ENCODE assay signal across 8 cellular contexts in genomic region chr2:54456526-54457325, GRCh38. TPM values are rescaled to one million over a fixed set of nuclear protein-coding genes. Genes with fewer than 3 reads are reported as not detected.
A peak's percentile ranks its signal among the peaks of the same experiment; 100 is the strongest.
DNase-seq lines count a peak whose midpoint lies in the region; ATAC-seq and TF ChIP-seq lines count a peak whose summit lies in the region.

No MANE protein-coding gene starts in this region.

- peak overlapping the region; percentile 86 for H3K4me3 Mint-ChIP-seq in CD8-positive, alpha-beta T cell
- H3K4me3 Mint-ChIP-seq in activated CD8-positive, alpha-beta T cell treated with anti-CD3 and anti-CD28 coated beads, Interleukin-2, amount 10 ng/mL, durations not matched to agents 7 days and 5 days: peak overlapping the region; percentile 74
- peak overlapping the region; percentile 68 for H3K4me3 Mint-ChIP-seq in natural killer cell treated with Interleukin-12 subunit alpha and Interleukin-12 subunit beta and Interleukin-15 and Interleukin-18, amount 100 ng/mL, for 72 hours

- POLR2A ChIA-PET in CD8-positive, alpha-beta T cell (lab: Charles Lee): no interaction called here
- POLR2A ChIA-PET in activated CD8-positive, alpha-beta T cell treated with anti-CD3 and anti-CD28 coated beads, Interleukin-2, amount 10 ng/mL, durations not matched to agents 7 days and 5 days (lab: Charles Lee): interaction anchor here (0.5 kb wide), 1 partner anchor 765 kb away, joined by 3 read pairs; no protein-coding TSS in a partner anchor

- no peaks in the 10 kb centered on the region for H3K9me3 Mint-ChIP-seq in CD8-positive, alpha-beta T cell
- H3K9me3 Mint-ChIP-seq in activated CD8-positive, alpha-beta T cell treated with anti-CD3 and anti-CD28 coated beads, Interleukin-2, amount 10 ng/mL, durations not matched to agents 7 days and 5 days (ENCODE audit: insufficient read depth): no peaks in the 10 kb centered on the region
- H3K9me3 Mint-ChIP-seq in natural killer cell treated with Interleukin-12 subunit alpha and Interleukin-12 subunit beta and Interleukin-15 and Interleukin-18, amount 100 ng/mL, for 72 hours: no peaks in the 10 kb centered on the region

- H3K4me3 ChIP-seq in CD8-positive, alpha-beta T cell (ENCODE audit: low read depth, low read length): peak overlapping the region; percentile 48
- H3K4me3 ChIP-seq in MG63 (peak overlapping the region; percentile 88), fibroblast of mammary gland (ENCODE audit: control insufficient read depth, low read depth, low read length) (peak overlapping the region; percentile 82)

- intact Hi-C loops in CD8-positive, alpha-beta T cell (cut with DNase I, micrococcal nuclease): no loop called here

- H3K9me3 ChIP-seq in CD8-positive, alpha-beta T cell (ENCODE audit: low read length): no peaks in the 10 kb centered on the region
- H3K9me3 ChIP-seq in MG63: no peaks in the 10 kb centered on the region

- peak; percentile 43 for ATAC-seq in CD8-positive, alpha-beta T cell
- ATAC-seq in GM19455 (IDR thresholded peaks at IDR 0.05; ENCODE audit: unreplicated experiment): peak; percentile 45
- peak; percentile 51 for ATAC-seq in activated CD8-positive, alpha-beta T cell treated with anti-CD3 and anti-CD28 coated beads, Interleukin-2, amount 10 ng/mL, durations not matched to agents 7 days and 5 days
- ATAC-seq in natural killer cell treated with Interleukin-12 subunit alpha and Interleukin-12 subunit beta and Interleukin-15 and Interleukin-18, amount 100 ng/mL, for 72 hours: peak; percentile 41 to 66
- ATAC-seq in HG03457 (IDR thresholded peaks at IDR 0.05; ENCODE audit: unreplicated experiment): no peak

- no peak for DNase-seq in CD8-positive, alpha-beta T cell
- peak; percentile 63 for DNase-seq in MG63
- DNase-seq in activated CD8-positive, alpha-beta T cell treated with anti-CD3 and anti-CD28 coated beads, Interleukin-2, amount 10 ng/mL, durations not matched to agents 7 days and 5 days: no peak
- peak; percentile 21 for DNase-seq in fibroblast of mammary gland (ENCODE audit: low read depth)
- DNase-seq in natural killer cell treated with Interleukin-12 subunit alpha and Interleukin-12 subunit beta and Interleukin-15 and Interleukin-18, amount 100 ng/mL, for 72 hours (ENCODE audit: low spot score): no peak
- no peak for DNase-seq in activated gamma-delta T cell treated with Interleukin-2 at 50 U/mL for 16 hours

- CTCF ChIA-PET in CD8-positive, alpha-beta T cell (lab: Charles Lee): no interaction called here
- CTCF ChIA-PET in activated CD8-positive, alpha-beta T cell treated with anti-CD3 and anti-CD28 coated beads, Interleukin-2, amount 10 ng/mL, durations not matched to agents 7 days and 5 days (lab: Charles Lee): no interaction called here

- H3K4me1 ChIP-seq in CD8-positive, alpha-beta T cell (ENCODE audit: insufficient read depth, low read length): peaks cover 18% of the 10 kb centered on the region

- no peak for TF ChIP-seq CTCF in CD8-positive, alpha-beta T cell (IDR thresholded peaks at IDR 0.05)
- no peak for TF ChIP-seq CTCF in fibroblast of mammary gland (conservative IDR thresholded peaks at IDR 0.05; ENCODE audit: control insufficient read depth, insufficient read depth, low read depth, low read length)

- H3K27me3 Mint-ChIP-seq in CD8-positive, alpha-beta T cell (ENCODE audit: low read depth): peaks cover 57% of the 10 kb centered on the region
- peaks cover 54% of the 10 kb centered on the region for H3K27me3 Mint-ChIP-seq in activated CD8-positive, alpha-beta T cell treated with anti-CD3 and anti-CD28 coated beads, Interleukin-2, amount 10 ng/mL, durations not matched to agents 7 days and 5 days (ENCODE audit: low read depth)
- H3K27me3 Mint-ChIP-seq in natural killer cell treated with Interleukin-12 subunit alpha and Interleukin-12 subunit beta and Interleukin-15 and Interleukin-18, amount 100 ng/mL, for 72 hours: peaks cover 36 to 58% of the 10 kb centered on the region in 2 donors

- H3K27me3 ChIP-seq in CD8-positive, alpha-beta T cell (ENCODE audit: insufficient read depth, low read length): peaks cover 25% of the 10 kb centered on the region
- no peaks in the 10 kb centered on the region for H3K27me3 ChIP-seq in MG63

- no peak overlapping the region for H3K27ac ChIP-seq in CD8-positive, alpha-beta T cell (ENCODE audit: low read depth, low read length)

- peaks cover 17% of the 10 kb centered on the region for H3K4me1 Mint-ChIP-seq in CD8-positive, alpha-beta T cell (ENCODE audit: low read depth)
- peaks cover 14% of the 10 kb centered on the region for H3K4me1 Mint-ChIP-seq in activated CD8-positive, alpha-beta T cell treated with anti-CD3 and anti-CD28 coated beads, Interleukin-2, amount 10 ng/mL, durations not matched to agents 7 days and 5 days (ENCODE audit: low read depth)
- peaks cover 13% of the 10 kb centered on the region in 2 donors for H3K4me1 Mint-ChIP-seq in natural killer cell treated with Interleukin-12 subunit alpha and Interleukin-12 subunit beta and Interleukin-15 and Interleukin-18, amount 100 ng/mL, for 72 hours (ENCODE audit: low read depth in 2 of 2)

- H3K27ac Mint-ChIP-seq in CD8-positive, alpha-beta T cell: no peak overlapping the region
- no peak overlapping the region for H3K27ac Mint-ChIP-seq in activated CD8-positive, alpha-beta T cell treated with anti-CD3 and anti-CD28 coated beads, Interleukin-2, amount 10 ng/mL, durations not matched to agents 7 days and 5 days
- H3K27ac Mint-ChIP-seq in natural killer cell treated with Interleukin-12 subunit alpha and Interleukin-12 subunit beta and Interleukin-15 and Interleukin-18, amount 100 ng/mL, for 72 hours: no peak overlapping the region

- H3K36me3 ChIP-seq in CD8-positive, alpha-beta T cell (ENCODE audit: insufficient read depth, low read length): no peaks in the 10 kb centered on the region
- peaks cover 12% of the 10 kb centered on the region for H3K36me3 ChIP-seq in MG63

- H3K36me3 Mint-ChIP-seq in CD8-positive, alpha-beta T cell: no peaks in the 10 kb centered on the region
- H3K36me3 Mint-ChIP-seq in activated CD8-positive, alpha-beta T cell treated with anti-CD3 and anti-CD28 coated beads, Interleukin-2, amount 10 ng/mL, durations not matched to agents 7 days and 5 days (ENCODE audit: low read depth): no peaks in the 10 kb centered on the region
- H3K36me3 Mint-ChIP-seq in natural killer cell treated with Interleukin-12 subunit alpha and Interleukin-12 subunit beta and Interleukin-15 and Interleukin-18, amount 100 ng/mL, for 72 hours: no peaks in the 10 kb centered on the region

RNA-seq across cellular contexts. Expression of gene SPTBN1, which starts 0.6 kb away (rescaled TPM):
- total RNA-seq in CD8-positive, alpha-beta T cell: 100 to 1,000 TPM; 268 to 278 TPM
- total RNA-seq in MG63 (2014; rRNA removed; shearing (Covaris generic); ENCODE audit: low replicate concordance): 73.8 and 75.4 TPM in 2 replicates
- total RNA-seq in activated CD8-positive, alpha-beta T cell treated with anti-CD3 and anti-CD28 coated beads, Interleukin-2, amount 10 ng/mL, durations not matched to agents 7 days and 5 days: 100 to 1,000 TPM; 140 to 147 TPM
- 10 to 100 TPM; 39.1 to 41.8 TPM for total RNA-seq in natural killer cell treated with Interleukin-12 subunit alpha and Interleukin-12 subunit beta and Interleukin-15 and Interleukin-18, amount 100 ng/mL, for 72 hours

Comparison
In these comparisons a context has a peak if more than half of its experiments do, and no peak if none do; other contexts are left out.
1. DNase-seq: peak in MG63 (single experiment) and fibroblast of mammary gland (single experiment); none in CD8-positive, alpha-beta T cell (0 of 7), activated CD8-positive, alpha-beta T cell treated with anti-CD3 and anti-CD28 coated beads, Interleukin-2, amount 10 ng/mL, durations not matched to agents 7 days and 5 days (single experiment), natural killer cell treated with Interleukin-12 subunit alpha and Interleukin-12 subunit beta and Interleukin-15 and Interleukin-18, amount 100 ng/mL, for 72 hours (single experiment) and activated gamma-delta T cell treated with Interleukin-2 at 50 U/mL for 16 hours (single experiment).
2. Peak in every context shown above with its lines, with median percentiles within 50 percentile points of each other: H3K4me3 ChIP-seq and H3K4me3 Mint-ChIP-seq.